ENCODE assay signal across 1 cellular context in the genomic region with DNA sequence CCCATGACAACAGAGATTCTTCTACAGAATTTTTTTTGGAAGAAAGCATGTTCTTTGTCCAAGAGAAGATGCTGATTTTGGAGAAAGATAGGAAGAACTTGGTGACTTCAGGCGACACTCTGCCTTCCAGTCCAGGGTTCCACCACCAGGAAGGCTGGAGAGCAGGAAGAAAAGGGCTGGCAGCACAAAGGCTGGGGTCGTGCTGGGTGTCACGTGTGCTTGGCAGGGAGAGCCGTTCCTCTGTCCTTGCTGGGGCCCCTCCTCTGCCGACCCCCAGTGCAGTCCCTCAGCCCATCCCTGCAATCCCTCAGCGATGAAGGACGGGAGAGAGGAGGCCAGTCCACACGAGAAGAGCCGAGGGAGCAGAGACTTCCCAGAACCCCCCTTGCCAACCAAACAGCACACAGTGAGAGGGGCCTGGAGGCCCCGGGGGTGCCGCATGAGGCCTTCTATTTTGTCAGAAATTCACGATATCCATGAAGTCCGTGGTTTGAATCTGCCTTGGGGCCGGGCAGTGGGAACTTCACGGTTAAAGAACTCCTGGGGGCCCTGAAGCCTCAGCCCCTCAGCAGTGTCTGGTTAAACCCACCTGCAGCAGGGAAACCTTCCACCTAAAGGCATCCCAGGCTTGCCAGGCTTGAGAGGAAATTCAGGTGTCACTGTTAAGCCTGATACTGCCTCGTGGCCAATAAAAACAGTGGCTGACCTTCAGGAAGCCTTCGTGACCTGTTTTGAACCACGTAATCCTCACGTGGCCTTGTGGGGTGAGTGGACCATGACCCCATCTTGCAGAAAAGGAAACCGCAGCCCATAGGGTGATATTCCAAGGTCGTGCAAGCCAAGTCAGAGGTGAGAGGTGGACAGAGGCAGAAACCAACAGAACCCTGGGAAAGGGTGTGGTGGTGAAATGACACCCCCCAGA.
TF ChIP-seq lines count a peak whose summit lies in the region.

No MANE protein-coding gene starts in this region.

TF ChIP-seq in HepG2, 621 proteins besides CTCF, POLR2A, EP300 and RAD21 (continued from another document and continues in another):
- TF ChIP-seq, protein P1, sequence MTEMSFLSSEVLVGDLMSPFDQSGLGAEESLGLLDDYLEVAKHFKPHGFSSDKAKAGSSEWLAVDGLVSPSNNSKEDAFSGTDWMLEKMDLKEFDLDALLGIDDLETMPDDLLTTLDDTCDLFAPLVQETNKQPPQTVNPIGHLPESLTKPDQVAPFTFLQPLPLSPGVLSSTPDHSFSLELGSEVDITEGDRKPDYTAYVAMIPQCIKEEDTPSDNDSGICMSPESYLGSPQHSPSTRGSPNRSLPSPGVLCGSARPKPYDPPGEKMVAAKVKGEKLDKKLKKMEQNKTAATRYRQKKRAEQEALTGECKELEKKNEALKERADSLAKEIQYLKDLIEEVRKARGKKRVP (CRISPR knock-in tag; IDR thresholded peaks at IDR 0.05): 0 out of 4 replicates have a peak, but pooled peaks of 1 of the 2 experiments have one; percentile 49
- TF ChIP-seq ZNF274 (CRISPR knock-in tag; IDR thresholded peaks at IDR 0.05) (0 out of 2 replicates have a peak, but pooled peaks have one; percentile 36), ASH2L (IDR thresholded peaks at IDR 0.05; ENCODE audit: insufficient read length, low read depth, low read length) (no peak), ZNF652 (CRISPR knock-in tag; IDR thresholded peaks at IDR 0.05; ENCODE audit: borderline replicate concordance, low read depth) (0 out of 2 replicates have a peak, but pooled peaks have one; percentile 23), ZNF629 (CRISPR knock-in tag; conservative IDR thresholded peaks at IDR 0.05) (peak; percentile 34; the same call in 1 of the 2 replicates), GTF3A (CRISPR knock-in tag; conservative IDR thresholded peaks at IDR 0.05) (no peak), SALL1 (CRISPR knock-in tag; IDR thresholded peaks at IDR 0.05) (peak; percentile 96), TFDP2 (CRISPR knock-in tag; IDR thresholded peaks at IDR 0.05) (peak; percentile 41; the same call in 1 of the 2 replicates), MED8 (CRISPR knock-in tag; IDR thresholded peaks at IDR 0.05; ENCODE audit: insufficient replicate concordance) (no peak), TEAD3 (CRISPR knock-in tag; optimal IDR thresholded peaks at IDR 0.05; ENCODE audit: borderline replicate concordance) (peak; percentile 54), ZNF160 (CRISPR knock-in tag; IDR thresholded peaks at IDR 0.05) (no peak), ZMYM3 (CRISPR knock-in tag; IDR thresholded peaks at IDR 0.05) (peak; percentile 72; the same call in 1 of the 2 replicates), ZNF83 (CRISPR knock-in tag; IDR thresholded peaks at IDR 0.05; ENCODE audit: borderline replicate concordance) (no peak), HOXA5 (CRISPR knock-in tag; IDR thresholded peaks at IDR 0.05) (0 out of 2 replicates have a peak, but pooled peaks have one; percentile 37), GATAD2A (CRISPR knock-in tag; IDR thresholded peaks at IDR 0.05) (peak; percentile 80), HNF4A (CRISPR knock-in tag; IDR thresholded peaks at IDR 0.05) (peak; percentile 89), PHF20 (CRISPR knock-in tag; IDR thresholded peaks at IDR 0.05) (no peak), HMG20A (CRISPR knock-in tag; IDR thresholded peaks at IDR 0.05; ENCODE audit: borderline replicate concordance) (peak; percentile 65; the same call in 1 of the 2 replicates), SIN3B (IDR thresholded peaks at IDR 0.05; ENCODE audit: low read length) (no peak), ZNF552 (CRISPR knock-in tag; IDR thresholded peaks at IDR 0.05; ENCODE audit: borderline replicate concordance) (no peak), CREM (IDR thresholded peaks at IDR 0.05) (peak; percentile 53; the same call in 1 of the 2 replicates), CREM (CRISPR knock-in tag; IDR thresholded peaks at IDR 0.05) (no peak), KAT2B (IDR thresholded peaks at IDR 0.05; ENCODE audit: borderline replicate concordance, low read depth, low read length) (no peak), ZNF772 (CRISPR knock-in tag; IDR thresholded peaks at IDR 0.05) (peak; percentile 57; the same call in 1 of the 2 replicates), FOXO1 (CRISPR knock-in tag; IDR thresholded peaks at IDR 0.05) (peak; percentile 39; the same call in 1 of the 2 replicates), ZNF296 (CRISPR knock-in tag; conservative IDR thresholded peaks at IDR 0.05) (no peak), ZNF292 (CRISPR knock-in tag; IDR thresholded peaks at IDR 0.05; ENCODE audit: borderline replicate concordance, low read depth) (peak; percentile 54; the same call in 1 of the 2 replicates), ZNF549 (CRISPR knock-in tag; IDR thresholded peaks at IDR 0.05) (no peak), KDM2A (CRISPR knock-in tag; IDR thresholded peaks at IDR 0.05; ENCODE audit: borderline replicate concordance, low read depth) (0 out of 2 replicates have a peak, but pooled peaks have one; percentile 21)
- TF ChIP-seq, protein P2, sequence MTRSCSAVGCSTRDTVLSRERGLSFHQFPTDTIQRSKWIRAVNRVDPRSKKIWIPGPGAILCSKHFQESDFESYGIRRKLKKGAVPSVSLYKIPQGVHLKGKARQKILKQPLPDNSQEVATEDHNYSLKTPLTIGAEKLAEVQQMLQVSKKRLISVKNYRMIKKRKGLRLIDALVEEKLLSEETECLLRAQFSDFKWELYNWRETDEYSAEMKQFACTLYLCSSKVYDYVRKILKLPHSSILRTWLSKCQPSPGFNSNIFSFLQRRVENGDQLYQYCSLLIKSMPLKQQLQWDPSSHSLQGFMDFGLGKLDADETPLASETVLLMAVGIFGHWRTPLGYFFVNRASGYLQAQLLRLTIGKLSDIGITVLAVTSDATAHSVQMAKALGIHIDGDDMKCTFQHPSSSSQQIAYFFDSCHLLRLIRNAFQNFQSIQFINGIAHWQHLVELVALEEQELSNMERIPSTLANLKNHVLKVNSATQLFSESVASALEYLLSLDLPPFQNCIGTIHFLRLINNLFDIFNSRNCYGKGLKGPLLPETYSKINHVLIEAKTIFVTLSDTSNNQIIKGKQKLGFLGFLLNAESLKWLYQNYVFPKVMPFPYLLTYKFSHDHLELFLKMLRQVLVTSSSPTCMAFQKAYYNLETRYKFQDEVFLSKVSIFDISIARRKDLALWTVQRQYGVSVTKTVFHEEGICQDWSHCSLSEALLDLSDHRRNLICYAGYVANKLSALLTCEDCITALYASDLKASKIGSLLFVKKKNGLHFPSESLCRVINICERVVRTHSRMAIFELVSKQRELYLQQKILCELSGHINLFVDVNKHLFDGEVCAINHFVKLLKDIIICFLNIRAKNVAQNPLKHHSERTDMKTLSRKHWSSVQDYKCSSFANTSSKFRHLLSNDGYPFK (CRISPR knock-in tag; IDR thresholded peaks at IDR 0.05; ENCODE audit: borderline replicate concordance): 0 out of 2 replicates have a peak, but pooled peaks have one; percentile 38
- TF ChIP-seq, protein P3, sequence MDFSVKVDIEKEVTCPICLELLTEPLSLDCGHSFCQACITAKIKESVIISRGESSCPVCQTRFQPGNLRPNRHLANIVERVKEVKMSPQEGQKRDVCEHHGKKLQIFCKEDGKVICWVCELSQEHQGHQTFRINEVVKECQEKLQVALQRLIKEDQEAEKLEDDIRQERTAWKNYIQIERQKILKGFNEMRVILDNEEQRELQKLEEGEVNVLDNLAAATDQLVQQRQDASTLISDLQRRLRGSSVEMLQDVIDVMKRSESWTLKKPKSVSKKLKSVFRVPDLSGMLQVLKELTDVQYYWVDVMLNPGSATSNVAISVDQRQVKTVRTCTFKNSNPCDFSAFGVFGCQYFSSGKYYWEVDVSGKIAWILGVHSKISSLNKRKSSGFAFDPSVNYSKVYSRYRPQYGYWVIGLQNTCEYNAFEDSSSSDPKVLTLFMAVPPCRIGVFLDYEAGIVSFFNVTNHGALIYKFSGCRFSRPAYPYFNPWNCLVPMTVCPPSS (IDR thresholded peaks at IDR 0.05): no peak
- TF ChIP-seq, protein P4, sequence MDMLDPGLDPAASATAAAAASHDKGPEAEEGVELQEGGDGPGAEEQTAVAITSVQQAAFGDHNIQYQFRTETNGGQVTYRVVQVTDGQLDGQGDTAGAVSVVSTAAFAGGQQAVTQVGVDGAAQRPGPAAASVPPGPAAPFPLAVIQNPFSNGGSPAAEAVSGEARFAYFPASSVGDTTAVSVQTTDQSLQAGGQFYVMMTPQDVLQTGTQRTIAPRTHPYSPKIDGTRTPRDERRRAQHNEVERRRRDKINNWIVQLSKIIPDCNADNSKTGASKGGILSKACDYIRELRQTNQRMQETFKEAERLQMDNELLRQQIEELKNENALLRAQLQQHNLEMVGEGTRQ (IDR thresholded peaks at IDR 0.05; ENCODE audit: low read depth, low read length): no peak
- TF ChIP-seq, protein P4 (CRISPR knock-in tag; IDR thresholded peaks at IDR 0.05; ENCODE audit: borderline replicate concordance): peak; percentile 70
- TF ChIP-seq, protein P5, sequence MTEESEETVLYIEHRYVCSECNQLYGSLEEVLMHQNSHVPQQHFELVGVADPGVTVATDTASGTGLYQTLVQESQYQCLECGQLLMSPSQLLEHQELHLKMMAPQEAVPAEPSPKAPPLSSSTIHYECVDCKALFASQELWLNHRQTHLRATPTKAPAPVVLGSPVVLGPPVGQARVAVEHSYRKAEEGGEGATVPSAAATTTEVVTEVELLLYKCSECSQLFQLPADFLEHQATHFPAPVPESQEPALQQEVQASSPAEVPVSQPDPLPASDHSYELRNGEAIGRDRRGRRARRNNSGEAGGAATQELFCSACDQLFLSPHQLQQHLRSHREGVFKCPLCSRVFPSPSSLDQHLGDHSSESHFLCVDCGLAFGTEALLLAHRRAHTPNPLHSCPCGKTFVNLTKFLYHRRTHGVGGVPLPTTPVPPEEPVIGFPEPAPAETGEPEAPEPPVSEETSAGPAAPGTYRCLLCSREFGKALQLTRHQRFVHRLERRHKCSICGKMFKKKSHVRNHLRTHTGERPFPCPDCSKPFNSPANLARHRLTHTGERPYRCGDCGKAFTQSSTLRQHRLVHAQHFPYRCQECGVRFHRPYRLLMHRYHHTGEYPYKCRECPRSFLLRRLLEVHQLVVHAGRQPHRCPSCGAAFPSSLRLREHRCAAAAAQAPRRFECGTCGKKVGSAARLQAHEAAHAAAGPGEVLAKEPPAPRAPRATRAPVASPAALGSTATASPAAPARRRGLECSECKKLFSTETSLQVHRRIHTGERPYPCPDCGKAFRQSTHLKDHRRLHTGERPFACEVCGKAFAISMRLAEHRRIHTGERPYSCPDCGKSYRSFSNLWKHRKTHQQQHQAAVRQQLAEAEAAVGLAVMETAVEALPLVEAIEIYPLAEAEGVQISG (CRISPR knock-in tag; IDR thresholded peaks at IDR 0.05): peak; percentile 47
- TF ChIP-seq, protein P6, sequence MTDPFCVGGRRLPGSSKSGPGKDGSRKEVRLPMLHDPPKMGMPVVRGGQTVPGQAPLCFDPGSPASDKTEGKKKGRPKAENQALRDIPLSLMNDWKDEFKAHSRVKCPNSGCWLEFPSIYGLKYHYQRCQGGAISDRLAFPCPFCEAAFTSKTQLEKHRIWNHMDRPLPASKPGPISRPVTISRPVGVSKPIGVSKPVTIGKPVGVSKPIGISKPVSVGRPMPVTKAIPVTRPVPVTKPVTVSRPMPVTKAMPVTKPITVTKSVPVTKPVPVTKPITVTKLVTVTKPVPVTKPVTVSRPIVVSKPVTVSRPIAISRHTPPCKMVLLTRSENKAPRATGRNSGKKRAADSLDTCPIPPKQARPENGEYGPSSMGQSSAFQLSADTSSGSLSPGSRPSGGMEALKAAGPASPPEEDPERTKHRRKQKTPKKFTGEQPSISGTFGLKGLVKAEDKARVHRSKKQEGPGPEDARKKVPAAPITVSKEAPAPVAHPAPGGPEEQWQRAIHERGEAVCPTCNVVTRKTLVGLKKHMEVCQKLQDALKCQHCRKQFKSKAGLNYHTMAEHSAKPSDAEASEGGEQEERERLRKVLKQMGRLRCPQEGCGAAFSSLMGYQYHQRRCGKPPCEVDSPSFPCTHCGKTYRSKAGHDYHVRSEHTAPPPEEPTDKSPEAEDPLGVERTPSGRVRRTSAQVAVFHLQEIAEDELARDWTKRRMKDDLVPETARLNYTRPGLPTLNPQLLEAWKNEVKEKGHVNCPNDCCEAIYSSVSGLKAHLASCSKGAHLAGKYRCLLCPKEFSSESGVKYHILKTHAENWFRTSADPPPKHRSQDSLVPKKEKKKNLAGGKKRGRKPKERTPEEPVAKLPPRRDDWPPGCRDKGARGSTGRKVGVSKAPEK (CRISPR knock-in tag; IDR thresholded peaks at IDR 0.05; ENCODE audit: borderline replicate concordance): peak; percentile 41; the same call in 1 of the 2 replicates
